8 cellular contexts compared by ENCODE assay signal in genomic region chr20:32539817-32540675, GRCh38. TPM values are rescaled to one million over a fixed set of nuclear protein-coding genes. Genes with fewer than 3 reads are reported as not detected.
A peak's percentile ranks its signal among the peaks of the same experiment; 100 is the strongest.
DNase-seq lines count a peak whose midpoint lies in the region; ATAC-seq and TF ChIP-seq lines count a peak whose summit lies in the region.

No MANE protein-coding gene starts in this region.

- H3K4me1 Mint-ChIP-seq in CD4-positive, alpha-beta memory T cell, result peaks cover 61 to 93% (median 77%) of the 10 kb centered on the region in 4 donors
- peaks cover 72 to 84% of the 10 kb centered on the region in 2 donors for H3K4me1 Mint-ChIP-seq in natural killer cell

- H3K27me3 ChIP-seq in CD4-positive, alpha-beta memory T cell (ENCODE audit: insufficient read depth, low read length), result no peaks in the 10 kb centered on the region
- no peaks in the 10 kb centered on the region for H3K27me3 ChIP-seq in Peyer's patch

- CTCF ChIA-PET in CD4-positive, alpha-beta memory T cell (lab: Charles Lee; ENCODE audit: partially characterized antibody), result interaction anchor here (0.7 to 13.8 kb wide), 14 partner anchors 14 to 114 kb away, joined by 3 to 430 read pairs (median 6); no protein-coding TSS in a partner anchor

- H3K9me3 ChIP-seq in CD4-positive, alpha-beta memory T cell (ENCODE audit: control insufficient read depth in 1 of 2, low read length in 2 of 2), result no peaks in the 10 kb centered on the region
- no peaks in the 10 kb centered on the region for H3K9me3 ChIP-seq in Peyer's patch

- no peak for TF ChIP-seq CTCF in Peyer's patch (IDR thresholded peaks at IDR 0.05)
- no peak for TF ChIP-seq CTCF in natural killer cell (IDR thresholded peaks at IDR 0.05)
- no peak for TF ChIP-seq CTCF in omental fat pad (IDR thresholded peaks at IDR 0.05)

- peak overlapping the region; percentile 91 for H3K27ac ChIP-seq in CD4-positive, alpha-beta memory T cell (ENCODE audit: low read depth, low read length)
- H3K27ac ChIP-seq in Peyer's patch, result peak overlapping the region; percentile 70 to 89 (median 85)

- intact Hi-C loops in CD4-positive, alpha-beta memory T cell (cut with micrococcal nuclease), result loop anchor here (1.0 to 10.0 kb wide), 3 partner anchors 43 to 435 kb away; no protein-coding TSS in a partner anchor
- intact Hi-C loops in natural killer cell (cut with micrococcal nuclease), result loop anchor here (2.0 to 10.0 kb wide), 3 partner anchors 17 to 55 kb away; no protein-coding TSS in a partner anchor

- peak overlapping the region; percentile 76 to 86 (median 84) for H3K4me3 Mint-ChIP-seq in CD4-positive, alpha-beta memory T cell
- peak overlapping the region; percentile 91 for H3K4me3 Mint-ChIP-seq in natural killer cell

- peaks cover 91% of the 10 kb centered on the region for H3K4me1 ChIP-seq in CD4-positive, alpha-beta memory T cell (ENCODE audit: insufficient read depth, low read length)
- peaks cover 5 to 45% (median 28%) of the 10 kb centered on the region in 4 donors for H3K4me1 ChIP-seq in Peyer's patch

- peak in 1 of 2 donors; percentile 13 for TF ChIP-seq POLR2A in Peyer's patch (IDR thresholded peaks at IDR 0.05)

- peak; percentile 71 to 89 (median 73) for DNase-seq in CD4-positive, alpha-beta memory T cell
- DNase-seq in Peyer's patch (peak in 2 of 3 donors; percentile 80 to 90), natural killer cell (peak; percentile 66), omental fat pad (ENCODE audit: low spot score) (no peak), NCI-H1436 treated with DMSO at 0.1 percent for 48 hours (lab: John Stamatoyannopoulos, UW) (no peak), ecto neural progenitor cell (ENCODE audit: low spot score) (no peak)
- DNase-seq in activated effector memory CD4-positive, alpha-beta T cell treated with anti-CD3 and anti-CD28 coated beads, Interleukin-2, amount 50 U/mL, for 16 hours, result peak; percentile 87

- peak overlapping the region; percentile 36 to 48 for H3K4me3 ChIP-seq in CD4-positive, alpha-beta memory T cell (ENCODE audit: low read length in 2 of 2)
- peak overlapping the region in 1 of 4 donors; percentile 6 for H3K4me3 ChIP-seq in Peyer's patch

- H3K36me3 ChIP-seq in CD4-positive, alpha-beta memory T cell (ENCODE audit: insufficient read depth, low read length), result no peaks in the 10 kb centered on the region
- no peaks in the 10 kb centered on the region for H3K36me3 ChIP-seq in Peyer's patch

- POLR2A ChIA-PET in CD4-positive, alpha-beta memory T cell (lab: Charles Lee; ENCODE audit: partially characterized antibody), result interaction anchor here (0.8 to 15.1 kb wide), 20 partner anchors 10 to 1573 kb away, joined by 3 to 449 read pairs (median 6); partner anchors contain the start of genes ASXL1, NOL4L and TM9SF4

- H3K27ac Mint-ChIP-seq in CD4-positive, alpha-beta memory T cell, result peak overlapping the region; percentile 94 to 98 (median 97)
- H3K27ac Mint-ChIP-seq in natural killer cell, result peak overlapping the region; percentile 91 to 95

- peaks cover 0 to 3% (median 0%) of the 10 kb centered on the region in 8 donors for H3K9me3 Mint-ChIP-seq in CD4-positive, alpha-beta memory T cell
- H3K9me3 Mint-ChIP-seq in natural killer cell, result no peaks in the 10 kb centered on the region

- peak; percentile 48 to 65 (median 63) for ATAC-seq in natural killer cell
- no peak for ATAC-seq in omental fat pad (ENCODE audit: low FRiP score)
- ATAC-seq in HG03108 (IDR thresholded peaks at IDR 0.05; ENCODE audit: unreplicated experiment), result no peak

- peaks cover 0 to 10% of the 10 kb centered on the region in 2 donors for H3K36me3 Mint-ChIP-seq in CD4-positive, alpha-beta memory T cell
- H3K36me3 Mint-ChIP-seq in natural killer cell, result no peaks in the 10 kb centered on the region

- H3K27me3 Mint-ChIP-seq in CD4-positive, alpha-beta memory T cell, result no peaks in the 10 kb centered on the region
- no peaks in the 10 kb centered on the region for H3K27me3 Mint-ChIP-seq in natural killer cell (ENCODE audit: low read depth in 2 of 2)

RNA-seq across cellular contexts. Expression of gene NOL4L, which starts 45.1 kb away (rescaled TPM):
- 10 to 100 TPM; 71.0 to 74.2 TPM for total RNA-seq in CD4-positive, alpha-beta memory T cell
- polyA plus RNA-seq in CD4-positive, alpha-beta memory T cell, result 10 to 100 TPM in 1 of 2 donors, 1 to 10 TPM in 1; 7.0 to 23.9 TPM
- total RNA-seq in Peyer's patch (100 to 1,000 TPM in 2 of 4 donors, 10 to 100 TPM in 2; 44.6 to 134 (median 109) TPM), natural killer cell (100 to 1,000 TPM; 101 to 136 (median 114) TPM), omental fat pad (10 to 100 TPM in 3 of 4 donors, 1 to 10 TPM in 1; 6.8 to 15.3 (median 13.6) TPM)

Comparison
In these comparisons a context has a peak if more than half of its experiments do, and no peak if none do; other contexts are left out.
1. DNase-seq: peak in CD4-positive, alpha-beta memory T cell (5 of 5), Peyer's patch (2 of 3), activated effector memory CD4-positive, alpha-beta T cell treated with anti-CD3 and anti-CD28 coated beads, Interleukin-2, amount 50 U/mL, for 16 hours (single experiment) and natural killer cell (single experiment); none in omental fat pad (single experiment), NCI-H1436 treated with DMSO at 0.1 percent for 48 hours (single experiment) and ecto neural progenitor cell (single experiment).
2. ATAC-seq: peak in natural killer cell (3 of 3); none in omental fat pad (single experiment) and HG03108 (single experiment).